18 cellular contexts compared by ENCODE assay signal in the genomic region with DNA sequence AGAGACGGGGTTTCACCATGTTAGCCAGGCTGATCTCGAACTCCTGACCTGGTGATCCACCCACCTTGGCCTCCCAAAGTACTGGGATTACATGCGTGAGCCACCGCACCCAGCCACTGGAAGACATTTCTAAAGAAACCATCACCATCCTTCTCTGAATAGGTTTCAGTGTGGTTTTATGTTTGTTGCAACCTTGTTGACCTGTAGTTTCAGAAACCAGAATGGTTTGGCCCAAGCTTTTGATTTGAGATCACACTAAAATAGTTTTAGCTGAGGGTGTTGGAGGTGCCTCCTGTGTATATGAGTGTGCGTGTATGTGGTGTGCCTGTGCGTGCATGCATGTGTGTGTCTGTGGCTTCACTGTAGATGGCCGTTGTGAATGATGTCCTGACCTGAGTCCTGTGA. TPM values are rescaled to one million over a fixed set of nuclear protein-coding genes. Genes with fewer than 3 reads are reported as not detected.
DNase-seq lines count a peak whose midpoint lies in the region; ATAC-seq, FAIRE-seq and TF ChIP-seq lines count a peak whose summit lies in the region.
"Had no signal": no experiment of that assay in that cellular context is flagged by ENCODE, and none has a peak within 500 bp of the region (broad histone marks: within the 10 kb centered on the region; RNA-seq: fewer than 3 reads in every experiment).

No MANE protein-coding gene starts in this region.

- H3K4me1 Mint-ChIP-seq in T-helper 1 cell treated with Interleukin-12 subunit alpha and Interleukin-12 subunit beta and Interleukin-4 antibody, amounts not matched to agents 30 μg/mL and 1 μg/mL, for 36 hours (ENCODE audit: low read depth), result peaks cover 82% of the 10 kb centered on the region
- H3K4me1 Mint-ChIP-seq in mesothelial cell of epicardium, result peaks cover 40% of the 10 kb centered on the region

- H3K36me3 Mint-ChIP-seq in T-helper 1 cell treated with Interleukin-12 subunit alpha and Interleukin-12 subunit beta and Interleukin-4 antibody, amounts not matched to agents 30 μg/mL and 1 μg/mL, for 36 hours (ENCODE audit: low read depth), result peaks cover 31% of the 10 kb centered on the region
- no peaks in the 10 kb centered on the region for H3K36me3 Mint-ChIP-seq in mesothelial cell of epicardium

- H3K27me3 ChIP-seq in body of pancreas (no peaks in the 10 kb centered on the region), colonic mucosa (no peaks in the 10 kb centered on the region)
- H3K27me3 ChIP-seq: foreskin keratinocyte, left lung had no signal

- peak overlapping the region; percentile 93 for H3K27ac Mint-ChIP-seq in T-helper 1 cell treated with Interleukin-12 subunit alpha and Interleukin-12 subunit beta and Interleukin-4 antibody, amounts not matched to agents 30 μg/mL and 1 μg/mL, for 36 hours
- peak overlapping the region; percentile 73 for H3K27ac Mint-ChIP-seq in mesothelial cell of epicardium

- peak overlapping the region; percentile 73 for H3K4me3 Mint-ChIP-seq in T-helper 1 cell treated with Interleukin-12 subunit alpha and Interleukin-12 subunit beta and Interleukin-4 antibody, amounts not matched to agents 30 μg/mL and 1 μg/mL, for 36 hours
- no peak overlapping the region for H3K4me3 Mint-ChIP-seq in mesothelial cell of epicardium

- H3K36me3 ChIP-seq in body of pancreas (replicated peaks in 1 of 2; ENCODE audit: insufficient read depth in 1 of 2, low read depth in 2 of 2) (no peaks in the 10 kb centered on the region), colonic mucosa (no peaks in the 10 kb centered on the region)
- H3K36me3 ChIP-seq: left lung had no signal

- H3K9ac ChIP-seq in colonic mucosa (ENCODE audit: low read depth in 2 of 2, low read length in 2 of 2), result no peak overlapping the region

- no peaks in the 10 kb centered on the region for H3K27me3 Mint-ChIP-seq in T-helper 1 cell treated with Interleukin-12 subunit alpha and Interleukin-12 subunit beta and Interleukin-4 antibody, amounts not matched to agents 30 μg/mL and 1 μg/mL, for 36 hours (ENCODE audit: low read depth)
- H3K27me3 Mint-ChIP-seq in mesothelial cell of epicardium (ENCODE audit: low read depth), result no peaks in the 10 kb centered on the region

- no peak for TF ChIP-seq POLR2A in body of pancreas (IDR thresholded peaks at IDR 0.05)

- DNase-seq in GM12865 (ENCODE audit: low read depth) (peak; percentile 92), mesothelial cell of epicardium (ENCODE audit: low spot score in 2 of 2, unreplicated experiment in 2 of 2) (no peak), RCC 7860 (ENCODE audit: low spot score) (no peak), body of pancreas (no peak), colonic mucosa (no peak)
- DNase-seq in stimulated activated CD8-positive, alpha-beta memory T cell treated with anti-CD3 and anti-CD28 coated beads, Interleukin-4, amount 100 ng/mL, for 48 hours, result no peak
- DNase-seq: activated CD4-positive, alpha-beta T cell treated with anti-CD3 and anti-CD28 coated beads for 48 hours; AML-193; central memory CD4-positive, alpha-beta T cell; DMS53; foreskin keratinocyte; left lung; psoas muscle; stimulated activated CD4-positive, alpha-beta T cell treated with anti-CD3 and anti-CD28 coated beads, Interleukin-12 subunit alpha, Interleukin-12 subunit beta, amount 100 ng/mL, for 4 hours; substantia nigra had no signal

- 88% methylated on average over 7 of the region's 7 CpGs for WGBS in body of pancreas, 2 donors

- H3K9me3 ChIP-seq in body of pancreas, result no peaks in the 10 kb centered on the region
- no peaks in the 10 kb centered on the region for H3K9me3 ChIP-seq in colonic mucosa
- H3K9me3 ChIP-seq: left lung, psoas muscle had no signal

- ATAC-seq in GM19438 (IDR thresholded peaks at IDR 0.05; ENCODE audit: low read depth, unreplicated experiment) (peak; percentile 28), body of pancreas (no peak)
- ATAC-seq: foreskin keratinocyte, left lung, psoas muscle had no signal

- no peak overlapping the region for H3K27ac ChIP-seq in body of pancreas
- H3K27ac ChIP-seq in colonic mucosa, result no peak overlapping the region
- H3K27ac ChIP-seq: foreskin keratinocyte, psoas muscle had no signal

- no peaks in the 10 kb centered on the region for H3K9me3 Mint-ChIP-seq in T-helper 1 cell treated with Interleukin-12 subunit alpha and Interleukin-12 subunit beta and Interleukin-4 antibody, amounts not matched to agents 30 μg/mL and 1 μg/mL, for 36 hours
- no peaks in the 10 kb centered on the region for H3K9me3 Mint-ChIP-seq in mesothelial cell of epicardium

- H3K4me1 ChIP-seq in body of pancreas (peaks cover 25% of the 10 kb centered on the region), colonic mucosa (peaks cover 2% of the 10 kb centered on the region)

- FAIRE-seq in RCC 7860 (lab: Jason Lieb, UNC), result no peak
- FAIRE-seq: endometrium had no signal

- intact Hi-C loops in body of pancreas (cut with DNase I), result no loop called here
- intact Hi-C loops in colonic mucosa (cut with DNase I), result no loop called here

- no peak for TF ChIP-seq CTCF in GM12865 (IDR thresholded peaks at IDR 0.05; ENCODE audit: insufficient read depth, low read depth, low read length, missing control alignments)
- no peak for TF ChIP-seq CTCF in mesothelial cell of epicardium (IDR thresholded peaks at IDR 0.05; ENCODE audit: unreplicated experiment)
- no peak for TF ChIP-seq CTCF in body of pancreas (IDR thresholded peaks at IDR 0.05)
- no peak for TF ChIP-seq CTCF in colonic mucosa (IDR thresholded peaks at IDR 0.05)

- no peak overlapping the region for H3K4me3 ChIP-seq in GM12865 (ENCODE audit: low read depth, low read length)
- no peak overlapping the region for H3K4me3 ChIP-seq in body of pancreas
- H3K4me3 ChIP-seq in colonic mucosa, result no peak overlapping the region
- H3K4me3 ChIP-seq: left lung, psoas muscle had no signal

RNA-seq across cellular contexts. Expression of gene INPP4A, which starts 26.2 kb away (rescaled TPM):
- total RNA-seq in mesothelial cell of epicardium, result 37.3 to 40.7 TPM (median 37.3 TPM) in 3 replicates
- total RNA-seq in body of pancreas, result 10 to 100 TPM; 10.9 to 12.2 TPM
- 10 to 100 TPM; 11.5 to 17.9 TPM for total RNA-seq in colonic mucosa
